Comparison of ENCODE assay signal across 1 cellular context in genomic region chr10:110226926-110227641, GRCh38.
TF ChIP-seq lines count a peak whose summit lies in the region.

No MANE protein-coding gene starts in this region.

TF ChIP-seq in H1, 55 proteins besides CTCF, POLR2A, EP300 and RAD21 (continued from another document):
- peak; percentile 91 for TF ChIP-seq BACH1 (IDR thresholded peaks at IDR 0.05; ENCODE audit: low read length)
- TF ChIP-seq SP2 (IDR thresholded peaks at IDR 0.05; ENCODE audit: low read length) = no peak
- TF ChIP-seq HDAC2 (IDR thresholded peaks at IDR 0.05; ENCODE audit: borderline replicate concordance in 1 of 2, low read depth in 2 of 2, low read length in 2 of 2) = peak; percentile 72 to 96; a peak in 3 of 4 replicates
- TF ChIP-seq SP4 (IDR thresholded peaks at IDR 0.05; ENCODE audit: low read length) = 0 out of 2 replicates have a peak, but pooled peaks have one; percentile 4
- peak; percentile 30 for TF ChIP-seq MAX (IDR thresholded peaks at IDR 0.05)
- peak; percentile 18; the same call in 1 of the 2 replicates for TF ChIP-seq CREB1 (IDR thresholded peaks at IDR 0.05)
- TF ChIP-seq KDM4A (IDR thresholded peaks at IDR 0.05; ENCODE audit: low read depth, low read length, severe bottlenecking) = peak; percentile 54
TF ChIP-seq in H1: peak in this region for 8.
